Comparison of ENCODE assay signal across 8 cellular contexts in the genomic region with DNA sequence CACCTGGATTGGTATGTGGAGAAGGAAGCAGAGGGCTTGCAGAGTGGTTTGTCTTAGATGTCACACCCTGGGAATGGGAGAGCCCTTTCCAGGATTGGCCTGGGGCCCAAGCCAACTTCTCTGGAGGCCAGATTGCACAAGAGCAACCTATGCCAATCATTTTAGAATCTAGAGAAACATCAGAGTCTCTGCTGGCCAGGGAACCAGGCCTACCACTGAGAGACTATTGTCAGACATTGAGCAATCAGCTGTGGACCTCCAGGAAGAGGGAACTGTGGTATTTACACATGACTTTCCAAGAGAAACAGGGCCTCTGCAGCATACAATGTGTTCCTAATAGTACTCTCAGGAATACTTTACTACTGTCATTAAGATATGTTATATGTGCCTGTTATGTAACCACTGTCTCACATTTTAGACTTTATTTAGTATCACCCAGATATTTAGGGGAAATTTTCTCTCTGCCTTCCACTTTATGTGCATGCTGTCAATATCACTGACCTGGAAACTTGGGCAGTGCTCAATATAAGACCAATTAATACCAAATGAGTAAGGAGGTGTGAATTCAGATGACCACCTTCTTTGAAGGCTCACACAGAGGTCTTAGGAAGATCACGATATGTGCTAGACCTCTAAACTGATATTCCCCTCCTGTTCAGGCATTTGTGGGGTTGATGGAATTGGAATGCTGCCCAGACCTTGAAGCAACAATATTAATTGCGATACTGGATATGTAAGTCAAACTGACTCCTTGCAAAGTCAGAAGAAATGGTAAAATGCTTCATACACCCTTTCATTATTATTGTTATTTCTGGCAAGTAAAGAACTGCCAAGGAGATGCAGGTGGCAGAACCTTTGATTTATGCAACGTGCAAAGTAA. TPM values are rescaled to one million over a fixed set of nuclear protein-coding genes. Genes with fewer than 3 reads are reported as not detected.
DNase-seq lines count a peak whose midpoint lies in the region; ATAC-seq and TF ChIP-seq lines count a peak whose summit lies in the region.

No MANE protein-coding gene starts in this region.

- TF ChIP-seq CTCF in Calu3 (IDR thresholded peaks at IDR 0.05; ENCODE audit: unreplicated experiment) = no peak
- TF ChIP-seq CTCF in epithelial cell of proximal tubule (conservative IDR thresholded peaks at IDR 0.05; ENCODE audit: low read depth, low read length) = no peak

- H3K27me3 Mint-ChIP-seq in Calu3 (ENCODE audit: unreplicated experiment) = no peaks in the 10 kb centered on the region

- BruUV-seq in Calu3 (replicated peaks; lab: Mats Ljungman, UMichigan) = no TSS peak

- DNase-seq in Calu3 = peak; percentile 76
- peak; percentile 51 for DNase-seq in NCI-H2196 treated with DMSO at 0.1 percent for 48 hours (lab: John Stamatoyannopoulos, UW; ENCODE audit: unreplicated experiment)
- peak; percentile 96 for DNase-seq in epithelial cell of proximal tubule (ENCODE audit: low read depth)
- DNase-seq in mucosa of gallbladder (ENCODE audit: low spot score) = peak; percentile 92
- DNase-seq in activated CD4-positive, CD25-positive, alpha-beta regulatory T cell treated with anti-CD3 and anti-CD28 coated beads, Interleukin-2, amount 50 U/mL, for 72 hours = no peak
- DNase-seq in NCI-H1105 treated with DMSO at 0.1 percent for 48 hours (lab: John Stamatoyannopoulos, UW) = no peak
- no peak for DNase-seq in NCI-H774 (lab: John Stamatoyannopoulos, UW)

- H3K4me1 Mint-ChIP-seq in Calu3 (ENCODE audit: low read depth, unreplicated experiment) = peaks cover 48% of the 10 kb centered on the region

- ATAC-seq in HG03469 (IDR thresholded peaks at IDR 0.05; ENCODE audit: unreplicated experiment) = no peak

- intact Hi-C loops in Calu3 (cut with micrococcal nuclease; ENCODE audit: unreplicated experiment) = loop anchor here (5.0 kb wide), 1 partner anchor 50 kb away; a partner anchor contains a TSS

- H3K36me3 Mint-ChIP-seq in Calu3 (ENCODE audit: insufficient read depth, unreplicated experiment) = peaks cover 8% of the 10 kb centered on the region

- CTCF ChIA-PET in Calu3 (lab: Charles Lee) = interaction anchor here (1.0 to 1.1 kb wide), 3 partner anchors 11 to 53 kb away, joined by 3 to 4 read pairs (median 4); no protein-coding TSS in a partner anchor

- H3K4me3 ChIP-seq in epithelial cell of proximal tubule (ENCODE audit: low read depth, low read length) = no peak overlapping the region

- peak overlapping the region; percentile 82 for H3K27ac Mint-ChIP-seq in Calu3 (ENCODE audit: unreplicated experiment)

- H3K9me3 Mint-ChIP-seq in Calu3 (ENCODE audit: low read depth, unreplicated experiment) = no peaks in the 10 kb centered on the region

- no peak overlapping the region for H3K4me3 Mint-ChIP-seq in Calu3 (ENCODE audit: low read depth, unreplicated experiment)

RNA-seq across cellular contexts. Expression of a gene that starts 20.5 kb away (rescaled TPM):
- 9.9 and 12.2 TPM in 2 replicates for total RNA-seq in Calu3 (2022)
- total RNA-seq in epithelial cell of proximal tubule = 2.1 and 6.2 TPM in 2 replicates
- 32.3 TPM for total RNA-seq in mucosa of gallbladder

RNA-seq across cellular contexts. Expression of a gene that starts 50.9 kb away (rescaled TPM):
- 19.0 and 23.4 TPM in 2 replicates for total RNA-seq in Calu3 (2022)
- total RNA-seq in epithelial cell of proximal tubule = 7.8 and 9.3 TPM in 2 replicates
- 8.6 TPM for total RNA-seq in mucosa of gallbladder

Comparison
In these comparisons a context has a peak if more than half of its experiments do, and no peak if none do; other contexts are left out.
1. DNase-seq: peak in Calu3 (single experiment), NCI-H2196 treated with DMSO at 0.1 percent for 48 hours (single experiment), epithelial cell of proximal tubule (single experiment) and mucosa of gallbladder (single experiment); none in activated CD4-positive, CD25-positive, alpha-beta regulatory T cell treated with anti-CD3 and anti-CD28 coated beads, Interleukin-2, amount 50 U/mL, for 72 hours (single experiment), NCI-H1105 treated with DMSO at 0.1 percent for 48 hours (single experiment) and NCI-H774 (single experiment).